In the genomic region with DNA sequence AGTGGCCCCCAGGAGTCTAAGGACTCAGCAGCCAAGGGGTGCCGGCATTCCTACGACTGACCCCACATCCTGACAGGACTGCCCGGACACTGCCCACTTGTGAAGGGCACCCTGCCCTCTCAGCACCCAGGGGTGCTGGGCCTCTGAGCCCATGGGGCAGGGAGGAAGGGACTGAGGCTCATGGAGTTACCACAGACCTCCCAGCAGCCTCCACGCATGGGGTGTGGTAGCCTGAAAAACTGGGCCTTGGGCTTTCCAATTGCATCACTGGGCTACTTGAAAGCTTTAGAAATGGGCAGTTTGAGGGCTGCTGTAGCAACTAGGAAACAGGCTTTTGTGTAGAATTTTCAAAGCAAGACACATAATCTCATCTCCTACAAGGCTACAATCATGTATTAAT, we compare ENCODE assay signal across 12 cellular contexts. TPM values are rescaled to one million over a fixed set of nuclear protein-coding genes. Genes with fewer than 3 reads are reported as not detected.
DNase-seq lines count a peak whose midpoint lies in the region; ATAC-seq and TF ChIP-seq lines count a peak whose summit lies in the region.
"Had no signal": no experiment of that assay in that cellular context is flagged by ENCODE, and none has a peak within 500 bp of the region (broad histone marks: within the 10 kb centered on the region; RNA-seq: fewer than 3 reads in every experiment).

No MANE protein-coding gene starts in this region.

- H2BK5ac ChIP-seq in IMR-90 (ENCODE audit: low read depth, low read length, poor library complexity, severe bottlenecking): no peak overlapping the region

- no peak overlapping the region for H2AK5ac ChIP-seq in IMR-90 (ENCODE audit: low read depth, low read length)

- WGBS in IMR-90 (ENCODE audit: extremely low coverage in 2 of 2, insufficient read length in 1 of 2), 2 experiments: no CpG with 5 or more reads among the region's 4 CpGs

- ATAC-seq in IMR-90 (ENCODE audit: low read depth): no peak
- no peak for ATAC-seq in HG02642 (IDR thresholded peaks at IDR 0.05; ENCODE audit: poor library complexity, unreplicated experiment)

- no peak for TF ChIP-seq CTCF in IMR-90 (conservative IDR thresholded peaks at IDR 0.05; ENCODE audit: low read depth, low read length)

- H3K27me3 ChIP-seq in IMR-90 (ENCODE audit: control insufficient read depth, insufficient read depth, low read length): no peaks in the 10 kb centered on the region
- H3K27me3 ChIP-seq in layer of hippocampus (ENCODE audit: control insufficient read depth, insufficient read depth, low read length): no peaks in the 10 kb centered on the region

- dilution Hi-C loops in IMR-90 (cut with HindIII; ENCODE audit: low sequenced_read_pairs, unreplicated experiment): no loop called here

- no peak overlapping the region for H2BK15ac ChIP-seq in IMR-90 (ENCODE audit: low read depth, low read length)

- no peak for TF ChIP-seq POLR2A in IMR-90 (IDR thresholded peaks at IDR 0.05; ENCODE audit: low read depth, low read length)

- H3K4me1 ChIP-seq in IMR-90 (ENCODE audit: control insufficient read depth, insufficient read depth, low read length): peaks cover 28% of the 10 kb centered on the region

- H4K91ac ChIP-seq in IMR-90 (ENCODE audit: insufficient read depth, low read depth, low read length): no peak overlapping the region

- H3K79me1 ChIP-seq in IMR-90 (ENCODE audit: low read depth in 1 of 2, low read length in 2 of 2): peaks cover 10 to 66% of the 10 kb centered on the region in 2 experiments; a peak in 3 of 4 replicates

- no peak overlapping the region for H2AFZ ChIP-seq in IMR-90 (replicated peaks; ENCODE audit: low read length, poor library complexity)

- POLR2A ChIA-PET in IMR-90 (lab: Charles Lee; ENCODE audit: unreplicated experiment): no interaction called here

- H2AK9ac ChIP-seq in IMR-90 (replicated peaks; ENCODE audit: low read depth, low read length, poor library complexity): no peak overlapping the region

- H3K23ac ChIP-seq in IMR-90 (ENCODE audit: low read depth, low read length): no peak overlapping the region

- H3K4me3 ChIP-seq in IMR-90 (ENCODE audit: insufficient read depth, low read depth, low read length): no peak overlapping the region
- H3K4me3 ChIP-seq: skin epidermis had no signal

- in situ Hi-C loops in IMR-90 (cut with MboI; ENCODE audit: low sequenced_read_pairs): no loop called here

- H3K14ac ChIP-seq in IMR-90 (replicated peaks; ENCODE audit: low read depth, low read length): no peak overlapping the region

- H3K9me1 ChIP-seq in IMR-90 (ENCODE audit: insufficient read depth, low read length): peaks cover 22% of the 10 kb centered on the region

- DNase-seq in IMR-90 (no peak), substantia nigra (lab: John Stamatoyannopoulos, UW) (no peak), mucosa of gallbladder (ENCODE audit: low spot score) (no peak)
- no peak for DNase-seq in stimulated activated CD4-positive, alpha-beta T cell treated with anti-CD3 and anti-CD28 coated beads, Interleukin-4, amount 100 ng/mL, for 4 hours
- DNase-seq: activated CD4-positive, alpha-beta T cell treated with anti-CD3 and anti-CD28 coated beads for 48 hours; DMS 273 treated with DMSO at 0.1 percent for 48 hours; NCI-H1092 treated with DMSO at 0.1 percent for 48 hours; NCI-H774 had no signal

- H4K8ac ChIP-seq in IMR-90 (ENCODE audit: low read depth in 2 of 2, low read length in 2 of 2): no peak overlapping the region

- CTCF ChIA-PET in IMR-90 (lab: Yijun Ruan, JAX): no interaction called here

- TF ChIP-seq RAD21 in IMR-90 (IDR thresholded peaks at IDR 0.05; ENCODE audit: low read length): no peak

- no peaks in the 10 kb centered on the region for H3K9me3 ChIP-seq in IMR-90 (ENCODE audit: control insufficient read depth, insufficient read depth, low read length)

- no peak overlapping the region for H3K56ac ChIP-seq in IMR-90 (ENCODE audit: extremely low read depth, insufficient read depth, low read length)

- H3K4me2 ChIP-seq in IMR-90 (ENCODE audit: low read depth, low read length): no peak overlapping the region

- no peak overlapping the region for H3K18ac ChIP-seq in IMR-90 (ENCODE audit: low read depth, low read length)

- no peak overlapping the region for H2BK20ac ChIP-seq in IMR-90 (ENCODE audit: low read depth, low read length)

- H2BK120ac ChIP-seq in IMR-90 (ENCODE audit: low read depth, low read length): no peak overlapping the region

- H3K4ac ChIP-seq in IMR-90 (ENCODE audit: low read depth, low read length): no peak overlapping the region

- intact Hi-C loops in IMR-90 (cut with micrococcal nuclease): no loop called here

- H3K9ac ChIP-seq in IMR-90 (ENCODE audit: low read depth, low read length): no peak overlapping the region

- peaks cover 49% of the 10 kb centered on the region for H3K36me3 ChIP-seq in IMR-90 (ENCODE audit: control insufficient read depth, insufficient read depth, low read length)

- H4K20me1 ChIP-seq in IMR-90 (ENCODE audit: insufficient read depth, low read length): peaks cover 82% of the 10 kb centered on the region

- no TSS peak for BruUV-seq in IMR-90 (replicated peaks; lab: Mats Ljungman, UMichigan)

- H3K27ac ChIP-seq in IMR-90 (ENCODE audit: insufficient read depth, low read length) (peak overlapping the region; percentile 4; the same call in 1 of the 2 replicates), cingulate gyrus (ENCODE audit: low read depth, low read length) (peak overlapping the region; percentile 8), layer of hippocampus (ENCODE audit: low read depth, low read length) (peak overlapping the region; percentile 9), substantia nigra (ENCODE audit: low read depth, low read length, poor library complexity, severe bottlenecking) (peak overlapping the region; percentile 21)

- no peak overlapping the region for H4K5ac ChIP-seq in IMR-90 (ENCODE audit: low read depth, low read length)

TF ChIP-seq in IMR-90, 13 proteins besides CTCF, POLR2A, EP300 and RAD21:
- no peak for TF ChIP-seq FOS (IDR thresholded peaks at IDR 0.05; ENCODE audit: low read depth, low read length)
- TF ChIP-seq CEBPB (IDR thresholded peaks at IDR 0.05; ENCODE audit: low read depth, low read length): no peak
- TF ChIP-seq CHD1 (IDR thresholded peaks at IDR 0.05; ENCODE audit: low read depth, low read length): no peak
- no peak for TF ChIP-seq ELK1 (IDR thresholded peaks at IDR 0.05; ENCODE audit: borderline replicate concordance, low read depth, low read length)
- TF ChIP-seq RFX5 (IDR thresholded peaks at IDR 0.05; ENCODE audit: low read depth, low read length): no peak
- TF ChIP-seq NFE2L2 (IDR thresholded peaks at IDR 0.05; ENCODE audit: low read depth, low read length): no peak
- no peak for TF ChIP-seq SMC3 (IDR thresholded peaks at IDR 0.05; ENCODE audit: low read depth, low read length)
- TF ChIP-seq USF2 (IDR thresholded peaks at IDR 0.05; ENCODE audit: low read depth, low read length): no peak
- no peak for TF ChIP-seq RCOR1 (IDR thresholded peaks at IDR 0.05; ENCODE audit: insufficient replicate concordance, low read length)
- TF ChIP-seq MAZ (IDR thresholded peaks at IDR 0.05; ENCODE audit: borderline replicate concordance, low read depth, low read length): no peak
- TF ChIP-seq MXI1 (IDR thresholded peaks at IDR 0.05; ENCODE audit: borderline replicate concordance, low read depth, low read length): no peak
- TF ChIP-seq BHLHE40 (IDR thresholded peaks at IDR 0.05; ENCODE audit: low read depth, low read length): no peak

RNA-seq across cellular contexts. Expression of gene TKT, which starts 13.2 kb away (rescaled TPM):
- total RNA-seq in IMR-90 (2012; rRNA removed) (301 and 349 TPM in 2 replicates), mucosa of gallbladder (396 TPM)
- polyA plus RNA-seq in IMR-90 (2012; rRNA removed): 280 and 325 TPM in 2 replicates
- 199 and 222 TPM in 2 replicates for polyA plus RNA-seq in IMR-90 (2012; cell fraction: cytosol; rRNA removed)
- polyA plus RNA-seq in IMR-90 (2012; cell fraction: nucleus; rRNA removed; ENCODE audit: low replicate concordance): 167 and 314 TPM in 2 replicates
